ENCODE assay signal across 11 cellular contexts in the genomic region with DNA sequence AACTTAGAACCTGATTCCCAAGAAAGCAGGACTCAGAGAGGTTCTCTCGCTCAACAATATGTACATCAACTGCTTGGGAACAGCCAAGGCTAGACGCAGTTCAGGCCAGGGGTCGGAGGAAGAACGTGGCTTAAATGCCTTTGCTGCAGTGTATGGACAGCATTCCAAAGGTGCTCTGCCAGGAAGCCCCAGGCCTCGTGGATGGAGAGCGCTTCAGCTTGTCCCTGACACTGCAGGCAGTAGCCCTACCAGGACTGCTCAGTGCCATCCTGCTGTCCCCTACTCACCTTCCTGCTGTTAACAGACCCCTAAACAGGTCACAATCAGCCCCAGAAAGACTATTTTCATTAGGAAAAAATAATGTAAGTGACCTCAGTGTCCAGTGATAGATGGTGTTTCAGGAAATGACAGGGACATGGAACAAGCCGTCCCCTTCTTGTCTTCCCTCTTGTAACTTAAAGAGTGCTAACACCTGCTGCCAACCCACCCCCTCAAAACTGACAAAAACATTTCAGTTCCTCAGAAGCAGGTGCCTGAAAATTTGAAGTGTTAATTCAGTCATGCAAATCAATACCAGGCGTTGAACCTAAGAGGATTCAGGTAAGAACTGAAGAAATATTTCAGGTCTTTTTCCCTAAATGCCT. TPM values are rescaled to one million over a fixed set of nuclear protein-coding genes. Genes with fewer than 3 reads are reported as not detected.
DNase-seq lines count a peak whose midpoint lies in the region; ATAC-seq, FAIRE-seq and TF ChIP-seq lines count a peak whose summit lies in the region.
"Had no signal": no experiment of that assay in that cellular context is flagged by ENCODE, and none has a peak within 500 bp of the region (broad histone marks: within the 10 kb centered on the region; RNA-seq: fewer than 3 reads in every experiment).

No MANE protein-coding gene starts in this region.

- no peak for TF ChIP-seq CTCF in HepG2 (CRISPR knock-in tag; IDR thresholded peaks at IDR 0.05)

- POLR2A ChIA-PET in HepG2 (lab: Yijun Ruan, JAX) = interaction anchor here (1.3 to 2.6 kb wide), 4 partner anchors 9 to 18 kb away, joined by 6 to 14 read pairs (median 8); partner anchors contain the start of gene CREB3L2

- no peaks in the 10 kb centered on the region for H3K27me3 Mint-ChIP-seq in natural killer cell treated with Interleukin-12 subunit alpha and Interleukin-12 subunit beta and Interleukin-15 and Interleukin-18, amount 100 ng/mL, for 72 hours
- H3K27me3 Mint-ChIP-seq: naive thymus-derived CD4-positive, alpha-beta T cell had no signal

- no peak overlapping the region for H3K4me3 Mint-ChIP-seq in natural killer cell treated with Interleukin-12 subunit alpha and Interleukin-12 subunit beta and Interleukin-15 and Interleukin-18, amount 100 ng/mL, for 72 hours
- H3K4me3 Mint-ChIP-seq: naive thymus-derived CD4-positive, alpha-beta T cell had no signal

- peaks cover 5% of the 10 kb centered on the region for H3K36me3 Mint-ChIP-seq in natural killer cell treated with Interleukin-12 subunit alpha and Interleukin-12 subunit beta and Interleukin-15 and Interleukin-18, amount 100 ng/mL, for 72 hours

- H3K4me3 ChIP-seq in HepG2 (replicated peaks in 1 of 3; ENCODE audit: insufficient read depth in 1 of 3, low read depth in 2 of 3, low read length in 3 of 3) = no peak overlapping the region; a peak in 1 of 6 replicates

- WGBS in HepG2 (ENCODE audit: low lambda C conversion rate) = 41% methylated on average over 8 of the region's 8 CpGs

- no peaks in the 10 kb centered on the region for H3K27me3 ChIP-seq in HepG2 (ENCODE audit: control insufficient read depth in 1 of 2, insufficient read depth in 2 of 2, low read length in 2 of 2)

- H3K27ac ChIP-seq in HepG2 (ENCODE audit: extremely low read length, insufficient read depth, low read length) = peak overlapping the region; percentile 59

- no peak overlapping the region for H2AFZ ChIP-seq in HepG2 (ENCODE audit: low read length)

- H3K27ac Mint-ChIP-seq in natural killer cell treated with Interleukin-12 subunit alpha and Interleukin-12 subunit beta and Interleukin-15 and Interleukin-18, amount 100 ng/mL, for 72 hours = peak overlapping the region in 1 of 2 donors; percentile 13
- H3K27ac Mint-ChIP-seq: naive thymus-derived CD4-positive, alpha-beta T cell had no signal

- peaks cover 6% of the 10 kb centered on the region for H4K20me1 ChIP-seq in HepG2 (ENCODE audit: insufficient read depth, low read length)

- peaks cover 4% of the 10 kb centered on the region; the same call in 1 of the 2 replicates for H3K9me3 ChIP-seq in HepG2 (ENCODE audit: low read length)

- TF ChIP-seq RAD21 in HepG2 (CRISPR knock-in tag; IDR thresholded peaks at IDR 0.05) = no peak

- TF ChIP-seq EP300 in HepG2 (IDR thresholded peaks at IDR 0.05; ENCODE audit: low read depth in 2 of 2, low read length in 2 of 2) = no peak
- no peak for TF ChIP-seq EP300 in HepG2 (CRISPR knock-in tag; IDR thresholded peaks at IDR 0.05; ENCODE audit: borderline replicate concordance)

- H3K36me3 ChIP-seq in HepG2 (replicated peaks in 1 of 2; ENCODE audit: control insufficient read depth in 1 of 2, insufficient read depth in 2 of 2, low read length in 2 of 2) = peaks cover 7 to 30% of the 10 kb centered on the region in 2 experiments

- no TSS peak for BruUV-seq in HepG2 (replicated peaks; lab: Mats Ljungman, UMichigan)

- TF ChIP-seq POLR2A in HepG2 (IDR thresholded peaks at IDR 0.05; ENCODE audit: insufficient read depth in 1 of 2, low read depth in 2 of 2, low read length in 2 of 2) = no peak

- CTCF ChIA-PET in HepG2 (lab: Yijun Ruan, JAX; ENCODE audit: low intra/inter-chr PET ratio, low total read pairs) = no interaction called here

- H3K9ac ChIP-seq in HepG2 (ENCODE audit: insufficient read depth, low read depth, low read length) = peak overlapping the region; percentile 31

- peak overlapping the region; percentile 65 for H3K4me2 ChIP-seq in HepG2 (ENCODE audit: low read depth, low read length)

- H3K9me3 Mint-ChIP-seq in natural killer cell treated with Interleukin-12 subunit alpha and Interleukin-12 subunit beta and Interleukin-15 and Interleukin-18, amount 100 ng/mL, for 72 hours = peaks cover 5% of the 10 kb centered on the region

- intact Hi-C loops in HepG2 (cut with micrococcal nuclease; ENCODE audit: unreplicated experiment) = loop anchor here (2.0 kb wide), 1 partner anchor 15 kb away; no protein-coding TSS in a partner anchor

- no peak for FAIRE-seq in HepG2 (lab: Jason Lieb, UNC)

- peaks cover 100% of the 10 kb centered on the region for H3K4me1 ChIP-seq in HepG2 (ENCODE audit: insufficient read depth, low read length)

- peaks cover 15 to 17% of the 10 kb centered on the region in 2 donors for H3K4me1 Mint-ChIP-seq in natural killer cell treated with Interleukin-12 subunit alpha and Interleukin-12 subunit beta and Interleukin-15 and Interleukin-18, amount 100 ng/mL, for 72 hours (ENCODE audit: low read depth in 2 of 2)

- ATAC-seq in GM18498 (IDR thresholded peaks at IDR 0.05; ENCODE audit: unreplicated experiment) (peak; percentile 61), GM21447 (IDR thresholded peaks at IDR 0.05; ENCODE audit: unreplicated experiment) (peak; percentile 48), HG03378 (IDR thresholded peaks at IDR 0.05; ENCODE audit: unreplicated experiment) (peak; percentile 36), HepG2 (peak; percentile 75), GM18873 (IDR thresholded peaks at IDR 0.05; ENCODE audit: low FRiP score, unreplicated experiment) (no peak)
- no peak for ATAC-seq in natural killer cell treated with Interleukin-12 subunit alpha and Interleukin-12 subunit beta and Interleukin-15 and Interleukin-18, amount 100 ng/mL, for 72 hours
- ATAC-seq: naive thymus-derived CD4-positive, alpha-beta T cell; stimulated activated naive CD8-positive, alpha-beta T cell treated with anti-CD3 and anti-CD28 coated beads, Interleukin-15, Interleukin-2, amounts not matched to agents 100 U/mL and 50 U/mL, for 24 hours had no signal

- peak; percentile 32 for DNase-seq in HepG2 (ENCODE audit: low spot score)
- no peak for DNase-seq in NCI-H446 (lab: John Stamatoyannopoulos, UW)
- DNase-seq in activated CD4-positive, CD25-positive, alpha-beta regulatory T cell (lab: John Stamatoyannopoulos, UW) = no peak
- DNase-seq in natural killer cell treated with Interleukin-12 subunit alpha and Interleukin-12 subunit beta and Interleukin-15 and Interleukin-18, amount 100 ng/mL, for 72 hours (ENCODE audit: low spot score) = no peak
- DNase-seq: DMS79; naive thymus-derived CD4-positive, alpha-beta T cell; stimulated activated naive CD8-positive, alpha-beta T cell treated with anti-CD3 and anti-CD28 coated beads, Interleukin-15, Interleukin-2, amounts not matched to agents 100 U/mL and 50 U/mL, for 24 hours had no signal

- in situ Hi-C loops in HepG2 (cut with HindIII; ENCODE audit: extremely low pct_ligation_motif_present, low pct_unique_long_range_greater_than_20kb) = no loop called here

- peaks cover 100% of the 10 kb centered on the region for H3K79me2 ChIP-seq in HepG2 (ENCODE audit: insufficient read depth, low read length)

TF ChIP-seq in HepG2, 621 proteins besides CTCF, POLR2A, EP300 and RAD21 (continues in another document):
- TF ChIP-seq ZNF414 (CRISPR knock-in tag; IDR thresholded peaks at IDR 0.05) = no peak
- no peak for TF ChIP-seq GPN1 (CRISPR knock-in tag; IDR thresholded peaks at IDR 0.05; ENCODE audit: borderline replicate concordance)
- TF ChIP-seq TEAD3 (CRISPR knock-in tag; optimal IDR thresholded peaks at IDR 0.05; ENCODE audit: borderline replicate concordance) = peak; percentile 79
- no peak for TF ChIP-seq SOX13 (IDR thresholded peaks at IDR 0.05)
- peak in 1 of 2 experiments; percentile 8; a peak in 1 of 4 replicates for TF ChIP-seq SOX13 (CRISPR knock-in tag; conservative IDR thresholded peaks at IDR 0.05 in 1 of 2, IDR thresholded peaks at IDR 0.05 in 1 of 2)
- TF ChIP-seq HDAC2 (CRISPR knock-in tag; IDR thresholded peaks at IDR 0.05) = peak; percentile 46; the same call in 1 of the 2 replicates
- no peak for TF ChIP-seq ZNF768 (CRISPR knock-in tag; IDR thresholded peaks at IDR 0.05)

RNA-seq across cellular contexts. Expression of gene CREB3L2, which starts 16.5 kb away (rescaled TPM):
- 22.1 and 26.6 TPM in 2 replicates for total RNA-seq in HepG2 (2016; rRNA removed; fragmentation: Illumina TruSeq; extraction: Trizol)
- total RNA-seq in HepG2 (2016; cell fraction: cytosol; rRNA removed; fragmentation: Illumina TruSeq; extraction: Trizol; ENCODE audit: low read depth) = 6.5 and 8.8 TPM in 2 replicates
- total RNA-seq in HepG2 (2016; cell fraction: insoluble cytoplasmic fraction; rRNA removed; fragmentation: Illumina TruSeq; extraction: Trizol) = 21.4 and 26.4 TPM in 2 replicates
- total RNA-seq in HepG2 (2016; cell fraction: membrane; rRNA removed; fragmentation: Illumina TruSeq; extraction: Trizol) = 14.1 and 14.5 TPM in 2 replicates
- total RNA-seq in HepG2 (2016; cell fraction: nucleus; rRNA removed; fragmentation: Illumina TruSeq; extraction: Trizol) = 53.5 and 54.7 TPM in 2 replicates
- polyA plus RNA-seq in HepG2 (2011; rRNA removed) = 39.0 and 41.1 TPM in 2 replicates
- polyA plus RNA-seq in HepG2 (2011; cell fraction: cytosol; rRNA removed) = 26.0 and 30.9 TPM in 2 replicates
- 36.5 and 47.2 TPM in 2 replicates for polyA plus RNA-seq in HepG2 (2011; cell fraction: nucleus; rRNA removed)
- 22.8 and 35.4 TPM in 2 replicates for polyA plus RNA-seq in HepG2 (2012)
- polyA plus RNA-seq in HepG2 (2016; cell fraction: cytosol; fragmentation: Illumina TruSeq; extraction: Trizol; ENCODE audit: low read depth) = 2.4 and 2.7 TPM in 2 replicates
- 31.2 and 35.1 TPM in 2 replicates for polyA plus RNA-seq in HepG2 (2016; cell fraction: insoluble cytoplasmic fraction; fragmentation: Illumina TruSeq; extraction: Trizol; ENCODE audit: low read depth)
- polyA plus RNA-seq in HepG2 (2016; cell fraction: membrane; fragmentation: Illumina TruSeq; extraction: Trizol; ENCODE audit: low read depth) = 5.9 and 6.4 TPM in 2 replicates
- polyA plus RNA-seq in HepG2 (2016; cell fraction: nucleus; fragmentation: Illumina TruSeq; extraction: Trizol; ENCODE audit: insufficient read depth, low read depth) = 43.3 and 43.6 TPM in 2 replicates
- polyA minus RNA-seq in HepG2 (2011; rRNA and poly(A)+ RNA removed; ENCODE audit: low replicate concordance) = 32.8 and 173 TPM in 2 replicates
- 58.1 and 61.3 TPM in 2 replicates for polyA minus RNA-seq in HepG2 (2011; cell fraction: cytosol; rRNA and poly(A)+ RNA removed)
- 95.2 and 100 TPM in 2 replicates for polyA minus RNA-seq in HepG2 (2011; cell fraction: nucleus; rRNA and poly(A)+ RNA removed)
- 10 to 100 TPM; 53.5 to 59.0 TPM for total RNA-seq in natural killer cell treated with Interleukin-12 subunit alpha and Interleukin-12 subunit beta and Interleukin-15 and Interleukin-18, amount 100 ng/mL, for 72 hours

Comparison
In these comparisons a context has a peak if more than half of its experiments do, and no peak if none do; other contexts are left out.
1. ATAC-seq: peak in GM18498 (single experiment), GM21447 (single experiment), HG03378 (single experiment) and HepG2 (single experiment); none in natural killer cell treated with Interleukin-12 subunit alpha and Interleukin-12 subunit beta and Interleukin-15 and Interleukin-18, amount 100 ng/mL, for 72 hours (0 of 2) and GM18873 (single experiment).